In genomic region chr20:418858-419365, GRCh38 we compare ENCODE assay signal across 2 cellular contexts.
TF ChIP-seq lines count a peak whose summit lies in the region.

No MANE protein-coding gene starts in this region.

TF ChIP-seq in HepG2, 621 proteins besides CTCF, POLR2A, EP300 and RAD21:
- TF ChIP-seq ZBTB38 (CRISPR knock-in tag; IDR thresholded peaks at IDR 0.05): no peak
- peak; percentile 77 for TF ChIP-seq RBM22 (optimal IDR thresholded peaks at IDR 0.05; ENCODE audit: low read length)

TF ChIP-seq in HEK293T, 16 proteins besides CTCF, POLR2A, EP300 and RAD21:
- no peak for TF ChIP-seq TARDBP (IDR thresholded peaks at IDR 0.05)
- no peak for TF ChIP-seq FOXM1 (IDR thresholded peaks at IDR 0.05; ENCODE audit: borderline replicate concordance)
- no peak for TF ChIP-seq ZNF384 (IDR thresholded peaks at IDR 0.05)
- no peak for TF ChIP-seq HDGF (IDR thresholded peaks at IDR 0.05; ENCODE audit: borderline replicate concordance)
- no peak for TF ChIP-seq NFRKB (IDR thresholded peaks at IDR 0.05)
- TF ChIP-seq L3MBTL2 (conservative IDR thresholded peaks at IDR 0.05): no peak
- TF ChIP-seq SUZ12 (IDR thresholded peaks at IDR 0.05): no peak
